Comparison of ENCODE assay signal across 19 cellular contexts in the genomic region with DNA sequence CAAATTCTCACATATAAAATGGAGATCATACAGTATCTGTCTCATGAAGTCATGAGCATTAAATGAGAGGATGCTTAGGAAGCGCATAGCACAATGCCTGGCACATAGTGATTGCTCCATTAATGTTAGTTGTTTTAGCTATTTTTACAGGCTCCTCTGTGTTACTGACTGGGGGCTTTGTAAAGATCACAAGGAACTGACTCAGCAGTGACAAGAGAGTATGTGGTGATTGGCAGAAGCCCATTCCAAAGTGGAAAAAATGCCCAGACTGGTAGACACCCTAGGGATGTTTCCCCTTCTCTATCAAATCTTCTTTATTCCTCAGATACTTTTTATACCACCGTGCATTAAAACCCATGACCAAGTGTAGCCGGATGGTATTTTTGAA. TPM values are rescaled to one million over a fixed set of nuclear protein-coding genes. Genes with fewer than 3 reads are reported as not detected.
DNase-seq lines count a peak whose midpoint lies in the region; ATAC-seq and TF ChIP-seq lines count a peak whose summit lies in the region.
"Had no signal": no experiment of that assay in that cellular context is flagged by ENCODE, and none has a peak within 500 bp of the region (broad histone marks: within the 10 kb centered on the region; RNA-seq: fewer than 3 reads in every experiment).

No MANE protein-coding gene starts in this region.

- H3K36me3 ChIP-seq in SK-N-SH (replicated peaks in 1 of 2; ENCODE audit: control insufficient read depth in 1 of 2, insufficient read depth in 2 of 2, low read length in 1 of 2), result no peaks in the 10 kb centered on the region
- no peaks in the 10 kb centered on the region for H3K36me3 ChIP-seq in breast epithelium
- no peaks in the 10 kb centered on the region for H3K36me3 ChIP-seq in tibial nerve

- TF ChIP-seq POLR2A in breast epithelium (IDR thresholded peaks at IDR 0.05) (no peak), tibial nerve (IDR thresholded peaks at IDR 0.05) (no peak)

- H3K9ac ChIP-seq in SK-N-SH, result peak overlapping the region; percentile 32; the same call in 1 of the 2 replicates

- TF ChIP-seq RAD21 in SK-N-SH (IDR thresholded peaks at IDR 0.05; ENCODE audit: low read length), result no peak

- no peaks in the 10 kb centered on the region for H3K9me3 ChIP-seq in SK-N-SH
- H3K9me3 ChIP-seq in breast epithelium, result no peaks in the 10 kb centered on the region
- H3K9me3 ChIP-seq in tibial nerve, result no peaks in the 10 kb centered on the region

- H3K4me2 ChIP-seq in SK-N-SH, result peak overlapping the region; percentile 40

- H3K27ac ChIP-seq in SK-N-SH (ENCODE audit: low read depth in 2 of 2, low read length in 1 of 2) (peak overlapping the region in 1 of 2 experiments; percentile 77; a peak in 2 of 4 replicates), breast epithelium (peak overlapping the region; percentile 38 to 62), tibial nerve (peak overlapping the region; percentile 55 to 90 (median 73))
- H3K27ac ChIP-seq: 22Rv1, RWPE1 had no signal

- ATAC-seq in SK-N-SH treated with all-trans-retinoic acid at 6 μM for 48 hours (no peak), HG02571 (IDR thresholded peaks at IDR 0.05; ENCODE audit: unreplicated experiment) (no peak), GM21737 (IDR thresholded peaks at IDR 0.05; ENCODE audit: unreplicated experiment) (no peak)
- ATAC-seq: CD8-positive, alpha-beta T cell; naive thymus-derived CD4-positive, alpha-beta T cell; stimulated activated naive B cell treated with anti-CD40 and anti-IgM and Interleukin-4, amounts not matched to agents 10 μg/mL and 1 μg/mL and 100 μg/mL, for 72 hours had no signal

- TF ChIP-seq CTCF in SK-N-SH (IDR thresholded peaks at IDR 0.05) (no peak), breast epithelium (IDR thresholded peaks at IDR 0.05) (no peak), tibial nerve (IDR thresholded peaks at IDR 0.05) (no peak)

- no peak overlapping the region for H3K4me3 ChIP-seq in SK-N-SH (ENCODE audit: low read depth in 2 of 2, low read length in 1 of 2)
- H3K4me3 ChIP-seq in breast epithelium, result no peak overlapping the region
- H3K4me3 ChIP-seq in tibial nerve, result no peak overlapping the region

- H3K79me2 ChIP-seq in SK-N-SH (ENCODE audit: insufficient read depth), result peaks cover 14% of the 10 kb centered on the region; the same call in 1 of the 2 replicates

- H3K27me3 ChIP-seq in SK-N-SH (ENCODE audit: insufficient read depth) (no peaks in the 10 kb centered on the region), breast epithelium (no peaks in the 10 kb centered on the region), tibial nerve (no peaks in the 10 kb centered on the region)

- H3K9me2 ChIP-seq in SK-N-SH, result no peaks in the 10 kb centered on the region

- H3F3A ChIP-seq in SK-N-SH (replicated peaks; ENCODE audit: insufficient read depth), result peaks cover 27% of the 10 kb centered on the region

- CTCF ChIA-PET in SK-N-SH (lab: Yijun Ruan, JAX), result interaction anchor here (0.9 to 1.4 kb wide), 3 partner anchors 9 to 444 kb away, joined by 3 to 4 read pairs (median 3); no protein-coding TSS in a partner anchor

- POLR2A ChIA-PET in SK-N-SH (lab: Yijun Ruan, JAX), result no interaction called here

- WGBS in SK-N-SH (ENCODE audit: low lambda C conversion rate), result 89% methylated on average over 3 of the region's 3 CpGs
- WGBS in tibial nerve, 2 donors, result 63 to 67% methylated on average over 3 of the region's 3 CpGs

- no peak for DNase-seq in SK-N-SH
- DNase-seq in breast epithelium (ENCODE audit: low spot score in 2 of 2), result no peak
- peak; percentile 45 to 53 for DNase-seq in lung microvascular endothelial cell (ENCODE audit: low read depth in 2 of 2)
- DNase-seq in tibial nerve (ENCODE audit: low spot score in 2 of 2), result no peak
- no peak for DNase-seq in SKM-1 (lab: John Stamatoyannopoulos, UW; ENCODE audit: unreplicated experiment)
- DNase-seq: activated CD4-positive, alpha-beta memory T cell treated with anti-CD3 and anti-CD28 coated beads for 36 hours; CD8-positive, alpha-beta T cell; effector CD4-positive, alpha-beta T cell; KG1; kidney; naive thymus-derived CD4-positive, alpha-beta T cell; NCI-H187; NCI-H524 treated with DMSO at 0.1 percent for 48 hours; stimulated activated naive B cell treated with anti-CD40 and anti-IgM and Interleukin-4, amounts not matched to agents 10 μg/mL and 1 μg/mL and 100 μg/mL, for 72 hours had no signal

- intact Hi-C loops in breast epithelium (cut with DNase I; ENCODE audit: low total_unique reads), result no loop called here

- TF ChIP-seq EP300 in SK-N-SH (IDR thresholded peaks at IDR 0.05; ENCODE audit: borderline replicate concordance in 1 of 2, low read depth in 1 of 2, low read length in 1 of 2), result no peak
- no peak for TF ChIP-seq EP300 in tibial nerve (IDR thresholded peaks at IDR 0.05)

- 0 out of 2 replicates have a peak overlapping the region, but pooled peaks have one; percentile 26 for H2AFZ ChIP-seq in SK-N-SH (ENCODE audit: low read depth)

- no peaks in the 10 kb centered on the region for H4K20me1 ChIP-seq in SK-N-SH (ENCODE audit: insufficient read depth)

- H3K4me1 ChIP-seq in SK-N-SH (ENCODE audit: control insufficient read depth in 1 of 2, insufficient read depth in 2 of 2, low read depth in 1 of 2, low read length in 1 of 2) (peaks cover 0 to 27% of the 10 kb centered on the region in 2 experiments; a peak in 2 of 4 replicates), breast epithelium (no peaks in the 10 kb centered on the region), tibial nerve (peaks cover 0 to 66% (median 21%) of the 10 kb centered on the region in 4 donors)

TF ChIP-seq in SK-N-SH, 30 proteins besides CTCF, POLR2A, EP300 and RAD21 (continues in another document):
- TF ChIP-seq, protein P1, sequence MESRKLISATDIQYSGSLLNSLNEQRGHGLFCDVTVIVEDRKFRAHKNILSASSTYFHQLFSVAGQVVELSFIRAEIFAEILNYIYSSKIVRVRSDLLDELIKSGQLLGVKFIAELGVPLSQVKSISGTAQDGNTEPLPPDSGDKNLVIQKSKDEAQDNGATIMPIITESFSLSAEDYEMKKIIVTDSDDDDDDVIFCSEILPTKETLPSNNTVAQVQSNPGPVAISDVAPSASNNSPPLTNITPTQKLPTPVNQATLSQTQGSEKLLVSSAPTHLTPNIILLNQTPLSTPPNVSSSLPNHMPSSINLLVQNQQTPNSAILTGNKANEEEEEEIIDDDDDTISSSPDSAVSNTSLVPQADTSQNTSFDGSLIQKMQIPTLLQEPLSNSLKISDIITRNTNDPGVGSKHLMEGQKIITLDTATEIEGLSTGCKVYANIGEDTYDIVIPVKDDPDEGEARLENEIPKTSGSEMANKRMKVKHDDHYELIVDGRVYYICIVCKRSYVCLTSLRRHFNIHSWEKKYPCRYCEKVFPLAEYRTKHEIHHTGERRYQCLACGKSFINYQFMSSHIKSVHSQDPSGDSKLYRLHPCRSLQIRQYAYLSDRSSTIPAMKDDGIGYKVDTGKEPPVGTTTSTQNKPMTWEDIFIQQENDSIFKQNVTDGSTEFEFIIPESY (IDR thresholded peaks at IDR 0.05; ENCODE audit: borderline replicate concordance, low read depth), result no peak
- no peak for TF ChIP-seq TCF12 (IDR thresholded peaks at IDR 0.05)
- no peak for TF ChIP-seq FOXJ3 (CRISPR knock-in tag; IDR thresholded peaks at IDR 0.05)
- TF ChIP-seq FOXM1 (IDR thresholded peaks at IDR 0.05; ENCODE audit: low read depth), result no peak
- TF ChIP-seq RCOR1 (IDR thresholded peaks at IDR 0.05; ENCODE audit: low read length), result no peak
- TF ChIP-seq, protein P2, sequence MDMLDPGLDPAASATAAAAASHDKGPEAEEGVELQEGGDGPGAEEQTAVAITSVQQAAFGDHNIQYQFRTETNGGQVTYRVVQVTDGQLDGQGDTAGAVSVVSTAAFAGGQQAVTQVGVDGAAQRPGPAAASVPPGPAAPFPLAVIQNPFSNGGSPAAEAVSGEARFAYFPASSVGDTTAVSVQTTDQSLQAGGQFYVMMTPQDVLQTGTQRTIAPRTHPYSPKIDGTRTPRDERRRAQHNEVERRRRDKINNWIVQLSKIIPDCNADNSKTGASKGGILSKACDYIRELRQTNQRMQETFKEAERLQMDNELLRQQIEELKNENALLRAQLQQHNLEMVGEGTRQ (IDR thresholded peaks at IDR 0.05; ENCODE audit: borderline replicate concordance, low read depth, low read length), result no peak
- no peak for TF ChIP-seq GABPA (IDR thresholded peaks at IDR 0.05; ENCODE audit: low read depth)

TF ChIP-seq in SK-N-SH treated with all-trans-retinoic acid at 6 μM for 48 hours, 23 proteins besides CTCF, POLR2A, EP300 and RAD21 (continues in another document):
- TF ChIP-seq CSDC2 (CRISPR knock-in tag; IDR thresholded peaks at IDR 0.05) (no peak), SNAI2 (CRISPR knock-in tag; IDR thresholded peaks at IDR 0.05) (no peak), ZNF70 (CRISPR knock-in tag; IDR thresholded peaks at IDR 0.05) (no peak), ZC3H10 (CRISPR knock-in tag; IDR thresholded peaks at IDR 0.05) (no peak)
- TF ChIP-seq, protein P3, sequence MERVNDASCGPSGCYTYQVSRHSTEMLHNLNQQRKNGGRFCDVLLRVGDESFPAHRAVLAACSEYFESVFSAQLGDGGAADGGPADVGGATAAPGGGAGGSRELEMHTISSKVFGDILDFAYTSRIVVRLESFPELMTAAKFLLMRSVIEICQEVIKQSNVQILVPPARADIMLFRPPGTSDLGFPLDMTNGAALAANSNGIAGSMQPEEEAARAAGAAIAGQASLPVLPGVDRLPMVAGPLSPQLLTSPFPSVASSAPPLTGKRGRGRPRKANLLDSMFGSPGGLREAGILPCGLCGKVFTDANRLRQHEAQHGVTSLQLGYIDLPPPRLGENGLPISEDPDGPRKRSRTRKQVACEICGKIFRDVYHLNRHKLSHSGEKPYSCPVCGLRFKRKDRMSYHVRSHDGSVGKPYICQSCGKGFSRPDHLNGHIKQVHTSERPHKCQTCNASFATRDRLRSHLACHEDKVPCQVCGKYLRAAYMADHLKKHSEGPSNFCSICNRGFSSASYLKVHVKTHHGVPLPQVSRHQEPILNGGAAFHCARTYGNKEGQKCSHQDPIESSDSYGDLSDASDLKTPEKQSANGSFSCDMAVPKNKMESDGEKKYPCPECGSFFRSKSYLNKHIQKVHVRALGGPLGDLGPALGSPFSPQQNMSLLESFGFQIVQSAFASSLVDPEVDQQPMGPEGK (CRISPR knock-in tag; IDR thresholded peaks at IDR 0.05; ENCODE audit: borderline replicate concordance), result no peak

RNA-seq across cellular contexts. Expression of a gene that starts 33.5 kb away (rescaled TPM):
- 5.2 and 5.9 TPM in 2 replicates for polyA plus RNA-seq in SK-N-SH (2012; rRNA removed)
- polyA plus RNA-seq in SK-N-SH (2012; cell fraction: cytosol; rRNA removed), result 3.8 and 4.6 TPM in 2 replicates
- 13.9 and 14.0 TPM in 2 replicates for polyA plus RNA-seq in SK-N-SH (2012; cell fraction: nucleus; rRNA removed)
- total RNA-seq in breast epithelium (10 to 100 TPM; 26.3 to 61.9 (median 57.4) TPM), lung microvascular endothelial cell (19.4 and 20.0 TPM in 2 replicates), tibial nerve (10 to 100 TPM; 50.3 to 75.3 (median 52.3) TPM)
- total RNA-seq: CD8-positive, alpha-beta T cell had no signal
- polyA plus RNA-seq: naive thymus-derived CD4-positive, alpha-beta T cell had no signal

Comparison
In these comparisons a context has a peak if more than half of its experiments do, and no peak if none do; other contexts are left out.
1. DNase-seq: peak in lung microvascular endothelial cell (2 of 2); none in SK-N-SH (single experiment), breast epithelium (0 of 2), tibial nerve (0 of 2) and SKM-1 (single experiment).